30 cellular contexts compared by ENCODE assay signal in the genomic region with DNA sequence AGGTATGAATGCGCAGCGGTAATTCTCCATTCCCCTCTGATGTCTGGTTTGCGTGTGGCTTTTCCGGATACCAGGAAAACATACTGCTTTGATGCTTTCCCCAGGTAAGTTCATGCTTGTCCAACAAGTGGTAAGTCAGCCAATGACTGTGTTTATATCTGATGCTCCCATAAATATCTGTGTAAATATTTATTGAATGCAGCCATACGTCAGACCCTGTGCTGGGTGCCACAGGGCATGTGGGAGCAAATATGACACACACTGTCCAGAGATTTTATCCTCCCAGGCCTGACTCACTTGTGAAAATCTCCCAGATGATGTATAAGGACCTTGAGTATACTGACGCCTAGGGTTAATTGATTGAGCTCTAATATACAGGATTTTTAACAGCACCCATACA. TPM values are rescaled to one million over a fixed set of nuclear protein-coding genes. Genes with fewer than 3 reads are reported as not detected.
DNase-seq lines count a peak whose midpoint lies in the region; ATAC-seq and TF ChIP-seq lines count a peak whose summit lies in the region.
"Had no signal": no experiment of that assay in that cellular context is flagged by ENCODE, and none has a peak within 500 bp of the region (broad histone marks: within the 10 kb centered on the region; RNA-seq: fewer than 3 reads in every experiment).

No MANE protein-coding gene starts in this region.

- H3K27ac Mint-ChIP-seq in endodermal cell = no peak overlapping the region
- H3K27ac Mint-ChIP-seq: activated CD8-positive, alpha-beta T cell treated with anti-CD3 and anti-CD28 coated beads for 36 hours; activated naive CD4-positive, alpha-beta T cell treated with anti-CD3 and anti-CD28 coated beads, Interleukin-2, amount 50 U/mL, for 24 hours; activated T-helper 17 cell treated with anti-CD3 and anti-CD28 coated beads, Interleukin-2, amount 50 U/mL, for 72 hours; CD4-positive, alpha-beta memory T cell; mesothelial cell of epicardium; naive thymus-derived CD8-positive, alpha-beta T cell; stimulated activated naive CD8-positive, alpha-beta T cell treated with anti-CD3 and anti-CD28 coated beads, Interleukin-15, amount 100 ng/mL, for 72 hours; T-cell had no signal

- H4K20me1 ChIP-seq in osteoblast (ENCODE audit: insufficient read depth, low read length) = no peaks in the 10 kb centered on the region

- H3K4me1 Mint-ChIP-seq in endodermal cell = peaks cover 18% of the 10 kb centered on the region
- H3K4me1 Mint-ChIP-seq: activated naive CD4-positive, alpha-beta T cell treated with anti-CD3 and anti-CD28 coated beads, Interleukin-2, amount 50 U/mL, for 24 hours; activated T-helper 17 cell treated with anti-CD3 and anti-CD28 coated beads, Interleukin-2, amount 50 U/mL, for 72 hours; CD4-positive, alpha-beta memory T cell; naive thymus-derived CD8-positive, alpha-beta T cell; stimulated activated naive CD8-positive, alpha-beta T cell treated with anti-CD3 and anti-CD28 coated beads, Interleukin-15, amount 100 ng/mL, for 72 hours; T-cell had no signal

- 93 to 100% methylated on average over 2 to 6 of the region's 6 CpGs for WGBS in endodermal cell (ENCODE audit: insufficient coverage in 1 of 2, insufficient read length in 1 of 2), 2 experiments

- peaks cover 58% of the 10 kb centered on the region for H3K36me3 ChIP-seq in RWPE2 (ENCODE audit: low read depth)
- H3K36me3 ChIP-seq in endodermal cell (ENCODE audit: control insufficient read depth, insufficient read depth, low read length) = peaks cover 21% of the 10 kb centered on the region
- H3K36me3 ChIP-seq in osteoblast (ENCODE audit: insufficient read depth, low read length) = peaks cover 23% of the 10 kb centered on the region
- H3K36me3 ChIP-seq: cardiac muscle cell, SJCRH30, vagina had no signal

- ATAC-seq in RWPE2 (ENCODE audit: low read depth) = peak; percentile 91
- ATAC-seq: activated CD8-positive, alpha-beta T cell treated with anti-CD3 and anti-CD28 coated beads for 36 hours; activated T-helper 17 cell treated with anti-CD3 and anti-CD28 coated beads, Interleukin-2, amount 50 U/mL, for 72 hours; gastroesophageal sphincter; left lung; naive thymus-derived CD8-positive, alpha-beta T cell; stimulated activated naive CD8-positive, alpha-beta T cell treated with anti-CD3 and anti-CD28 coated beads, Interleukin-15, amount 100 ng/mL, for 72 hours; T-cell had no signal

- peaks cover 5% of the 10 kb centered on the region for H3K4me1 ChIP-seq in RWPE2 (ENCODE audit: insufficient read depth, poor library complexity, severe bottlenecking)
- H3K4me1 ChIP-seq in endodermal cell (ENCODE audit: control insufficient read depth, insufficient read depth, low read length) = no peaks in the 10 kb centered on the region
- peaks cover 12% of the 10 kb centered on the region for H3K4me1 ChIP-seq in osteoblast (ENCODE audit: insufficient read depth, low read length)
- H3K4me1 ChIP-seq: SJCRH30 had no signal

- TF ChIP-seq CTCF in RWPE2 (IDR thresholded peaks at IDR 0.05; ENCODE audit: poor library complexity, severe bottlenecking) (peak; percentile 30), endodermal cell (conservative IDR thresholded peaks at IDR 0.05) (no peak), osteoblast (IDR thresholded peaks at IDR 0.05; ENCODE audit: extremely low read depth, low read depth, low read length) (no peak), GM13976 (IDR thresholded peaks at IDR 0.05; ENCODE audit: borderline replicate concordance, control extremely low read depth, extremely low read depth, insufficient read depth, missing control alignments) (no peak)

- H3K9me3 Mint-ChIP-seq in endodermal cell = no peaks in the 10 kb centered on the region
- H3K9me3 Mint-ChIP-seq: stimulated activated naive CD8-positive, alpha-beta T cell treated with anti-CD3 and anti-CD28 coated beads, Interleukin-15, amount 100 ng/mL, for 72 hours had no signal

- H3K4me2 ChIP-seq in osteoblast (ENCODE audit: insufficient read depth, low read length) = no peak overlapping the region
- H3K4me2 ChIP-seq: KMS-11, PC-9 had no signal

- no peak overlapping the region for H2AFZ ChIP-seq in osteoblast (ENCODE audit: low read length)
- H2AFZ ChIP-seq: PC-9 had no signal

- no peak overlapping the region for H3K27ac ChIP-seq in RWPE2 (ENCODE audit: poor library complexity, severe bottlenecking)
- peak overlapping the region; percentile 88 for H3K27ac ChIP-seq in endodermal cell (ENCODE audit: low read depth, low read length)
- peak overlapping the region; percentile 29 for H3K27ac ChIP-seq in osteoblast (ENCODE audit: low read depth, low read length)
- H3K27ac ChIP-seq: cardiac muscle cell, gastroesophageal sphincter, KMS-11, left lung, PC-9, SJCRH30, vagina had no signal

- H3K9ac ChIP-seq in endodermal cell (ENCODE audit: extremely low read depth, low read length, poor library complexity, severe bottlenecking) = no peak overlapping the region
- H3K9ac ChIP-seq: KMS-11 had no signal

- in situ Hi-C loops in GM13976 (cut with MboI; ENCODE audit: low sequenced_read_pairs, unreplicated experiment) = no loop called here

- no peaks in the 10 kb centered on the region for H3K27me3 Mint-ChIP-seq in endodermal cell (ENCODE audit: insufficient read depth)
- H3K27me3 Mint-ChIP-seq: activated CD8-positive, alpha-beta T cell treated with anti-CD3 and anti-CD28 coated beads for 36 hours; activated naive CD4-positive, alpha-beta T cell treated with anti-CD3 and anti-CD28 coated beads, Interleukin-2, amount 50 U/mL, for 24 hours; activated T-helper 17 cell treated with anti-CD3 and anti-CD28 coated beads, Interleukin-2, amount 50 U/mL, for 72 hours; stimulated activated naive CD8-positive, alpha-beta T cell treated with anti-CD3 and anti-CD28 coated beads, Interleukin-15, amount 100 ng/mL, for 72 hours had no signal

- H3K4me3 Mint-ChIP-seq in endodermal cell = no peak overlapping the region
- H3K4me3 Mint-ChIP-seq: activated CD8-positive, alpha-beta T cell treated with anti-CD3 and anti-CD28 coated beads for 36 hours; activated naive CD4-positive, alpha-beta T cell treated with anti-CD3 and anti-CD28 coated beads, Interleukin-2, amount 50 U/mL, for 24 hours; activated T-helper 17 cell treated with anti-CD3 and anti-CD28 coated beads, Interleukin-2, amount 50 U/mL, for 72 hours; CD4-positive, alpha-beta memory T cell; mesothelial cell of epicardium; naive thymus-derived CD8-positive, alpha-beta T cell; stimulated activated naive CD8-positive, alpha-beta T cell treated with anti-CD3 and anti-CD28 coated beads, Interleukin-15, amount 100 ng/mL, for 72 hours; T-cell had no signal

- H3K4me3 ChIP-seq in RWPE2 (ENCODE audit: severe bottlenecking) (no peak overlapping the region), endodermal cell (ENCODE audit: low read length) (no peak overlapping the region), osteoblast (ENCODE audit: insufficient read depth, low read length) (no peak overlapping the region)
- H3K4me3 ChIP-seq: cardiac muscle cell, gastroesophageal sphincter, left lung, PC-9, SJCRH30, vagina had no signal

- H3K27me3 ChIP-seq in RWPE2 (ENCODE audit: insufficient read depth, poor library complexity, severe bottlenecking) (no peaks in the 10 kb centered on the region), endodermal cell (ENCODE audit: control insufficient read depth, insufficient read depth, low read length, poor library complexity, severe bottlenecking) (no peaks in the 10 kb centered on the region), osteoblast (ENCODE audit: insufficient read depth, low read length) (no peaks in the 10 kb centered on the region)
- H3K27me3 ChIP-seq: cardiac muscle cell, gastroesophageal sphincter, left lung, SJCRH30, vagina had no signal

- peaks cover 23% of the 10 kb centered on the region for H3K36me3 Mint-ChIP-seq in endodermal cell (ENCODE audit: low read depth)

- peaks cover 41% of the 10 kb centered on the region for H3K79me2 ChIP-seq in osteoblast (ENCODE audit: insufficient read depth, low read length)

- peak; percentile 22 for DNase-seq in HCEC 1CT
- DNase-seq in RWPE2 (ENCODE audit: low spot score) = no peak
- no peak for DNase-seq in endodermal cell
- DNase-seq in osteoblast (ENCODE audit: insufficient read length, low spot score, missing footprints) = no peak
- DNase-seq in stimulated activated naive CD4-positive, alpha-beta T cell treated with Interleukin-2 at 50 U/mL for 16 hours (lab: John Stamatoyannopoulos, UW) = no peak
- DNase-seq in GM13976 (ENCODE audit: low spot score) = no peak
- no peak for DNase-seq in COR-L47 (lab: John Stamatoyannopoulos, UW)
- no peak for DNase-seq in NCI-H2029 treated with DMSO at 0.1 percent for 48 hours (lab: John Stamatoyannopoulos, UW)
- DNase-seq: activated CD4-positive, alpha-beta T cell treated with anti-CD3 and anti-CD28 coated beads for 1 hour; activated CD8-positive, alpha-beta T cell treated with anti-CD3 and anti-CD28 coated beads for 36 hours; anterior cingulate cortex; CD4-positive, alpha-beta memory T cell; cortex of kidney; GF-D8; hippocampal formation; left lung; naive thymus-derived CD8-positive, alpha-beta T cell; NCI-H524; occipital lobe; SJCRH30; stimulated activated naive CD8-positive, alpha-beta T cell treated with anti-CD3 and anti-CD28 coated beads, Interleukin-15, amount 100 ng/mL, for 72 hours; T-cell had no signal

- H3K9me3 ChIP-seq in RWPE2 (ENCODE audit: severe bottlenecking) (no peaks in the 10 kb centered on the region), endodermal cell (ENCODE audit: control insufficient read depth, low read length) (no peaks in the 10 kb centered on the region), osteoblast (ENCODE audit: low read depth, low read length) (no peaks in the 10 kb centered on the region)
- H3K9me3 ChIP-seq: gastroesophageal sphincter, left lung, SJCRH30, vagina had no signal

RNA-seq across cellular contexts. Expression of a gene that starts 29.6 kb away (rescaled TPM):
- total RNA-seq in endodermal cell (1 to 10 TPM in 1 of 2 donors, not detected in 1; 2.2 TPM), osteoblast (579 and 687 TPM in 2 replicates)
- polyA plus RNA-seq in endodermal cell (2013, experiment 1 of 2) = 0.11 TPM
- 0.08 TPM for polyA plus RNA-seq in endodermal cell (2013, experiment 2 of 2)
- total RNA-seq: activated CD8-positive, alpha-beta T cell treated with anti-CD3 and anti-CD28 coated beads for 36 hours; naive thymus-derived CD8-positive, alpha-beta T cell had no signal

RNA-seq across cellular contexts. Expression of a gene that starts 54.5 kb away (rescaled TPM):
- total RNA-seq in endodermal cell (10 to 100 TPM; 20.9 to 21.5 TPM), osteoblast (11.5 and 11.6 TPM in 2 replicates)
- 28.1 TPM for polyA plus RNA-seq in endodermal cell (2013, experiment 1 of 2)
- polyA plus RNA-seq in endodermal cell (2013, experiment 2 of 2) = 23.6 TPM

Comparison
In these comparisons a context has a peak if more than half of its experiments do, and no peak if none do; other contexts are left out.
1. RNA of a gene that starts 29.6 kb away (total RNA-seq): 579 to 687 TPM in osteoblast; 2.2 TPM in endodermal cell; every median in the first group is over 100 times any median in the second.